In genomic region chr12:32560520-32560919, GRCh38 we compare ENCODE assay signal across 17 cellular contexts.
"Had no signal": no experiment of that assay in that cellular context is flagged by ENCODE, and none has a peak within 500 bp of the region (broad histone marks: within the 10 kb centered on the region; RNA-seq: fewer than 3 reads in every experiment).

No MANE protein-coding gene starts in this region.

- H3K27me3 Mint-ChIP-seq: naive B cell, T-helper 17 cell had no signal

- H3K9me3 Mint-ChIP-seq: activated naive CD4-positive, alpha-beta T cell treated with anti-CD3 and anti-CD28 coated beads, Interleukin-2, amount 50 U/mL, for 72 hours; naive B cell had no signal

- H3K27ac Mint-ChIP-seq: T-helper 17 cell had no signal

- H3K4me3 Mint-ChIP-seq: brain, T-helper 17 cell had no signal

- H3K4me1 Mint-ChIP-seq: T-helper 17 cell had no signal

- H3K36me3 Mint-ChIP-seq: activated naive CD4-positive, alpha-beta T cell treated with anti-CD3 and anti-CD28 coated beads, Interleukin-2, amount 50 U/mL, for 72 hours; naive B cell had no signal

- ATAC-seq: activated naive CD4-positive, alpha-beta T cell treated with anti-CD3 and anti-CD28 coated beads, Interleukin-2, amount 50 U/mL, for 72 hours; esophagus mucosa; sciatic nerve; T-helper 17 cell had no signal

- H3K27me3 ChIP-seq: spleen had no signal

- H3K9me3 ChIP-seq: spleen had no signal

- H3K4me3 ChIP-seq: spleen had no signal

- DNase-seq: activated effector memory CD4-positive, alpha-beta T cell treated with Interleukin-2 at 50 U/mL for 16 hours; activated T-cell treated with anti-CD3 and anti-CD28 coated beads, Interleukin-2, amount 50 U/mL, for 1 hour; amygdala; head of caudate nucleus; midbrain; naive B cell; spleen; stimulated activated CD4-positive, alpha-beta T cell treated with anti-CD3 and anti-CD28 coated beads, Interleukin-1b, Interleukin-23, amount 100 ng/mL, for 48 hours; stimulated activated naive CD4-positive, alpha-beta T cell treated with Interleukin-2 at 50 U/mL for 16 hours; T-helper 17 cell had no signal

- FAIRE-seq: endometrium, keratinocyte, TTC549 had no signal
